In the genomic region with DNA sequence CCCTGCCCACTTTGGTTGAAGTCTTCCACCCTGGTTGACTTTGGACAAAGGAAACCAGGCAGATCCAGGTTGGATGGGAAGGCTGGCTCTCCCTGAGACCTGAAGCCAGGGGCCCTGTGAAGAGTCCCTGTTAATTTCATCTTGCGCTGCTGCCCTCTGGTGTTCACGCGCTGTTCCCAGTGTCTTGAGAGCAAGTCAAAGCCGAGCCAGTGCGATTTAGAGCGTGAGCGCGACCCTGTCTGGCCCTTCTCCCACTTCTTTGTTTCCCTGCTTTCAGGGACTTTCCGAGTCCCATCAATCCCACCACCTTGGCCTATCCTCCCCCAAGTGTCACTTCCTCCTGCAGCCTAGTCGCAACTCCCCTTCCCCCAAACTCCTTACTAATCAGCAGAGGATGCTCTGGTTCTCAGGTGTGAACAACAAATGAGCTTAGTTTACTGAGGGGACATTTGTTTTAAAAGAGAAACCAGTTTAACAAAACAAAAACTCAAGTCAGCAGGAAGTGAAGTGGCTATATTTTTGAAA, we compare ENCODE assay signal across 9 cellular contexts. TPM values are rescaled to one million over a fixed set of nuclear protein-coding genes. Genes with fewer than 3 reads are reported as not detected.
DNase-seq lines count a peak whose midpoint lies in the region; ATAC-seq and TF ChIP-seq lines count a peak whose summit lies in the region.
"Had no signal": no experiment of that assay in that cellular context is flagged by ENCODE, and none has a peak within 500 bp of the region (broad histone marks: within the 10 kb centered on the region; RNA-seq: fewer than 3 reads in every experiment).

No MANE protein-coding gene starts in this region.

- H2AFZ ChIP-seq in OCI-LY7 (ENCODE audit: low read length), result peak overlapping the region; percentile 75; the same call in 1 of the 2 replicates

- ATAC-seq in heart right ventricle (peak; percentile 80 to 92 (median 89)), sciatic nerve (peak; percentile 87), GM19455 (IDR thresholded peaks at IDR 0.05; ENCODE audit: unreplicated experiment) (no peak)

- H3K27ac ChIP-seq in OCI-LY7 (ENCODE audit: low read depth, low read length, poor library complexity, severe bottlenecking) (peak overlapping the region; percentile 90), heart right ventricle (peak overlapping the region in 1 of 10 donors; percentile 84)

- TF ChIP-seq CTCF in OCI-LY7 (conservative IDR thresholded peaks at IDR 0.05; ENCODE audit: low read length) (peak; percentile 96), heart right ventricle (IDR thresholded peaks at IDR 0.05) (peak; percentile 59 to 95 (median 91))

- H3K27me3 ChIP-seq in H7 (ENCODE audit: control insufficient read depth, insufficient read depth, low read length), result no peaks in the 10 kb centered on the region
- peaks cover 0 to 9% (median 0%) of the 10 kb centered on the region in 7 donors for H3K27me3 ChIP-seq in heart right ventricle

- intact Hi-C loops in OCI-LY7 (cut with micrococcal nuclease; ENCODE audit: unreplicated experiment), result loop anchor here (1.0 to 10.0 kb wide), 9 partner anchors 65 to 785 kb away; a partner anchor contains a TSS
- intact Hi-C loops in heart right ventricle (cut with DNase I), result loop anchor here (1.0 to 10.0 kb wide), 5 partner anchors 157 to 255 kb away; a partner anchor contains a TSS
- intact Hi-C loops in sciatic nerve (cut with DNase I), result no loop called here

- peak overlapping the region; percentile 88 for H3K4me2 ChIP-seq in OCI-LY7 (ENCODE audit: low read length)

- 0 out of 2 replicates have a peak, but pooled peaks cover 4% of the 10 kb centered on the region for H3K79me2 ChIP-seq in OCI-LY7 (ENCODE audit: insufficient read depth, low read depth, low read length)

- 1 to 2% methylated on average over 10 of the region's 10 CpGs for WGBS in heart right ventricle, 2 donors

- H3K4me3 ChIP-seq in H7 (ENCODE audit: insufficient read depth, low read depth, low read length) (no peak overlapping the region), OCI-LY7 (ENCODE audit: low read depth, low read length, poor library complexity, severe bottlenecking) (peak overlapping the region; percentile 58), heart right ventricle (peak overlapping the region in 1 of 10 donors; percentile 16)

- H3K36me3 ChIP-seq in H7 (replicated peaks; ENCODE audit: control insufficient read depth, insufficient read depth, low read length) (no peaks in the 10 kb centered on the region), OCI-LY7 (ENCODE audit: insufficient read depth, low read length) (no peaks in the 10 kb centered on the region; the same call in 1 of the 2 replicates), heart right ventricle (no peaks in the 10 kb centered on the region)

- no peaks in the 10 kb centered on the region for H4K20me1 ChIP-seq in OCI-LY7 (ENCODE audit: insufficient read depth, low read length)

- H3K9me3 ChIP-seq in OCI-LY7 (ENCODE audit: low read length) (peaks cover 6% of the 10 kb centered on the region), heart right ventricle (peaks cover 0 to 6% (median 0%) of the 10 kb centered on the region in 11 donors)

- H3K4me1 ChIP-seq in OCI-LY7 (ENCODE audit: insufficient read depth, low read length, poor library complexity, severe bottlenecking) (peaks cover 55% of the 10 kb centered on the region), heart right ventricle (peaks cover 0 to 57% (median 0%) of the 10 kb centered on the region in 9 donors)

- no TSS peak for BruUV-seq in OCI-LY7 (replicated peaks; lab: Mats Ljungman, UMichigan)

- H3K9me2 ChIP-seq in OCI-LY7 (ENCODE audit: insufficient read depth, low read length), result no peaks in the 10 kb centered on the region

- CTCF ChIA-PET in OCI-LY7 (lab: Charles Lee; ENCODE audit: unreplicated experiment), result interaction anchor here (0.7 kb wide), 1 partner anchor 61 kb away, joined by 3 read pairs; no protein-coding TSS in a partner anchor

- POLR2A ChIA-PET in OCI-LY7 (lab: Charles Lee), result interaction anchor here (0.7 to 4.3 kb wide), 9 partner anchors 12 to 253 kb away, joined by 3 to 48 read pairs (median 5); a partner anchor contains a TSS

- peak; percentile 42 for DNase-seq in COLO829 (ENCODE audit: low spot score)
- DNase-seq in H7, result peak; percentile 67
- peak; percentile 90 for DNase-seq in OCI-LY7 (ENCODE audit: low spot score)
- peak; percentile 90 for DNase-seq in activated naive CD4-positive, alpha-beta T cell treated with anti-CD3 and anti-CD28 coated beads, Interleukin-2, amount 50 U/mL, for 16 hours
- peak; percentile 86 to 88 for DNase-seq in heart right ventricle
- DNase-seq in sciatic nerve (ENCODE audit: low spot score), result peak; percentile 94
- DNase-seq in NOMO-1 treated with dmso at 0.1 percent for 144 hours (lab: John Stamatoyannopoulos, UW; ENCODE audit: unreplicated experiment), result no peak

RNA-seq across cellular contexts. Expression of a gene that starts 25.8 kb away (rescaled TPM):
- 1.6 and 2.8 TPM in 2 replicates for total RNA-seq in H7 (2014; rRNA removed; shearing (Covaris generic))
- not detected in 2 replicates for total RNA-seq in OCI-LY7 (2014; rRNA removed; shearing (Covaris generic))
- total RNA-seq in OCI-LY7 (2022) (not detected in 2 replicates), heart right ventricle (not detected), sciatic nerve (not detected)
- not detected for polyA plus RNA-seq in heart right ventricle
- polyA plus RNA-seq: esophagus had no signal
